ENCODE assay signal across 30 cellular contexts in the genomic region with DNA sequence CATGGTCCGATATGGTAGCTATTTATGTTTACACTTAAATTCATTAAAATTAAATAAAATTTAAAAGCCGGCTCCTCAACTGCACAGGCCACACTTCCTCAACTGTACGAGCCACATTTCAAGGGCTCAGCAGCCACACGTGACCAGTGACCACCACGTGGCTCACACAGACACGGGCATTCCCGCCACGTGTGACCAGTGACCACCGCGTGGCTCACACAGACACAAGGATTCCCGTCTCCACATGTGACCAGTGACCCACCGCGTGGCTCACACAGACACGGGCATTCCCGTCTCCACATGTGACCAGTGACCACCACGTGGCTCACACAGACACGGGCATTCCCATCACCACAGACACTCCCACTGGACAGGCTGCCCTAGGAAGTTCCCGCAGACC.
"Had no signal": no experiment of that assay in that cellular context is flagged by ENCODE, and none has a peak within 500 bp of the region (broad histone marks: within the 10 kb centered on the region; RNA-seq: fewer than 3 reads in every experiment).

No MANE protein-coding gene starts in this region.

- H3K36me3 Mint-ChIP-seq: activated CD8-positive, alpha-beta memory T cell treated with anti-CD3 and anti-CD28 coated beads, Interleukin-2, amount 10 ng/mL, durations not matched to agents 7 days and 5 days; activated naive CD4-positive, alpha-beta T cell treated with anti-CD3 and anti-CD28 coated beads, Interleukin-2, amount 10 ng/mL, durations not matched to agents 7 days and 5 days; activated naive CD8-positive, alpha-beta T cell; brain had no signal

- H3K9ac ChIP-seq: KMS-11 had no signal

- H3K36me3 ChIP-seq: Peyer's patch, WERI-Rb-1 had no signal

- H3K4me3 ChIP-seq: Peyer's patch had no signal

- ATAC-seq: activated CD8-positive, alpha-beta memory T cell treated with anti-CD3 and anti-CD28 coated beads, Interleukin-2, amount 10 ng/mL, durations not matched to agents 7 days and 5 days; activated naive CD8-positive, alpha-beta T cell treated with anti-CD3 and anti-CD28 coated beads, Interleukin-2, amount 50 U/mL, for 24 hours; PC-3 had no signal

- H3K4me3 Mint-ChIP-seq: activated CD4-positive, alpha-beta memory T cell treated with anti-CD3 and anti-CD28 coated beads, Interleukin-2, amount 10 ng/mL, durations not matched to agents 7 days and 5 days; activated CD8-positive, alpha-beta memory T cell treated with anti-CD3 and anti-CD28 coated beads, Interleukin-2, amount 10 ng/mL, durations not matched to agents 7 days and 5 days; activated naive CD4-positive, alpha-beta T cell treated with anti-CD3 and anti-CD28 coated beads, Interleukin-2, amount 10 ng/mL, durations not matched to agents 7 days and 5 days; activated naive CD8-positive, alpha-beta T cell; activated naive CD8-positive, alpha-beta T cell treated with anti-CD3 and anti-CD28 coated beads, Interleukin-2, amount 50 U/mL, for 24 hours; brain had no signal

- H3K4me2 ChIP-seq: KMS-11 had no signal

- DNase-seq: activated CD4-positive, alpha-beta memory T cell treated with anti-CD3 and anti-CD28 coated beads, Interleukin-2, amount 10 ng/mL, durations not matched to agents 7 days and 5 days; activated CD4-positive, alpha-beta T cell treated with anti-CD3 and anti-CD28 coated beads for 1 hour; activated CD4-positive, alpha-beta T cell treated with anti-CD3 and anti-CD28 coated beads for 48 hours; activated CD4-positive, CD25-positive, alpha-beta regulatory T cell; activated CD8-positive, alpha-beta memory T cell treated with anti-CD3 and anti-CD28 coated beads for 24 hours; activated CD8-positive, alpha-beta memory T cell treated with anti-CD3 and anti-CD28 coated beads, Interleukin-2, amount 10 ng/mL, durations not matched to agents 7 days and 5 days; activated CD8-positive, alpha-beta memory T cell treated with anti-CD3 and anti-CD28 coated beads, Interleukin-2, amount 50 U/mL, for 48 hours; activated effector memory CD4-positive, alpha-beta T cell treated with Interleukin-2 at 50 U/mL for 16 hours; activated naive CD4-positive, alpha-beta T cell treated with anti-CD3 and anti-CD28 coated beads, Interleukin-2, amount 10 ng/mL, durations not matched to agents 7 days and 5 days; activated naive CD8-positive, alpha-beta T cell treated with anti-CD3 and anti-CD28 coated beads, Interleukin-2, amount 50 U/mL, for 24 hours; activated T-cell treated with anti-CD3 and anti-CD28 coated beads, Interleukin-2, amount 50 U/mL, for 48 hours; anterior cingulate cortex; central memory CD4-positive, alpha-beta T cell; MM.1S; MV-4-11; NCI-H1092; NCI-H1436 treated with DMSO at 0.1 percent for 48 hours; NCI-H1694 treated with DMSO at 0.1 percent for 48 hours; NCI-H2029; NCI-H345; NCI-H524 treated with DMSO at 0.1 percent for 48 hours; NK-92 treated with Interleukin-12 subunit alpha and Interleukin-12 subunit beta, amount 100 ng/mL, for 24 hours; PC-3; Peyer's patch; RPMI8226; T1000; WERI-Rb-1 had no signal

- H3K9me3 Mint-ChIP-seq: activated CD4-positive, alpha-beta memory T cell treated with anti-CD3 and anti-CD28 coated beads, Interleukin-2, amount 10 ng/mL, durations not matched to agents 7 days and 5 days; activated naive CD4-positive, alpha-beta T cell treated with anti-CD3 and anti-CD28 coated beads, Interleukin-2, amount 10 ng/mL, durations not matched to agents 7 days and 5 days; activated naive CD8-positive, alpha-beta T cell treated with anti-CD3 and anti-CD28 coated beads, Interleukin-2, amount 50 U/mL, for 24 hours had no signal

- H3K27ac ChIP-seq: KMS-11, Peyer's patch, WERI-Rb-1 had no signal

- H3K9me3 ChIP-seq: Peyer's patch had no signal

- H3K4me1 ChIP-seq: Peyer's patch had no signal

- H3K27me3 Mint-ChIP-seq: activated CD4-positive, alpha-beta memory T cell treated with anti-CD3 and anti-CD28 coated beads, Interleukin-2, amount 10 ng/mL, durations not matched to agents 7 days and 5 days; activated CD8-positive, alpha-beta memory T cell treated with anti-CD3 and anti-CD28 coated beads, Interleukin-2, amount 10 ng/mL, durations not matched to agents 7 days and 5 days; activated naive CD4-positive, alpha-beta T cell treated with anti-CD3 and anti-CD28 coated beads, Interleukin-2, amount 10 ng/mL, durations not matched to agents 7 days and 5 days; activated naive CD8-positive, alpha-beta T cell; activated naive CD8-positive, alpha-beta T cell treated with anti-CD3 and anti-CD28 coated beads, Interleukin-2, amount 50 U/mL, for 24 hours; brain had no signal

- H3K27me3 ChIP-seq: Peyer's patch had no signal

- H3K4me1 Mint-ChIP-seq: activated CD4-positive, alpha-beta memory T cell treated with anti-CD3 and anti-CD28 coated beads, Interleukin-2, amount 10 ng/mL, durations not matched to agents 7 days and 5 days; activated CD8-positive, alpha-beta memory T cell treated with anti-CD3 and anti-CD28 coated beads, Interleukin-2, amount 10 ng/mL, durations not matched to agents 7 days and 5 days; activated naive CD4-positive, alpha-beta T cell treated with anti-CD3 and anti-CD28 coated beads, Interleukin-2, amount 10 ng/mL, durations not matched to agents 7 days and 5 days; activated naive CD8-positive, alpha-beta T cell treated with anti-CD3 and anti-CD28 coated beads, Interleukin-2, amount 50 U/mL, for 24 hours had no signal

- H3K27ac Mint-ChIP-seq: activated CD4-positive, alpha-beta memory T cell treated with anti-CD3 and anti-CD28 coated beads, Interleukin-2, amount 10 ng/mL, durations not matched to agents 7 days and 5 days; activated CD8-positive, alpha-beta memory T cell treated with anti-CD3 and anti-CD28 coated beads, Interleukin-2, amount 10 ng/mL, durations not matched to agents 7 days and 5 days; activated naive CD4-positive, alpha-beta T cell treated with anti-CD3 and anti-CD28 coated beads, Interleukin-2, amount 10 ng/mL, durations not matched to agents 7 days and 5 days; activated naive CD8-positive, alpha-beta T cell; activated naive CD8-positive, alpha-beta T cell treated with anti-CD3 and anti-CD28 coated beads, Interleukin-2, amount 50 U/mL, for 24 hours; brain had no signal
